ENCODE assay signal across 1 cellular context in the genomic region with DNA sequence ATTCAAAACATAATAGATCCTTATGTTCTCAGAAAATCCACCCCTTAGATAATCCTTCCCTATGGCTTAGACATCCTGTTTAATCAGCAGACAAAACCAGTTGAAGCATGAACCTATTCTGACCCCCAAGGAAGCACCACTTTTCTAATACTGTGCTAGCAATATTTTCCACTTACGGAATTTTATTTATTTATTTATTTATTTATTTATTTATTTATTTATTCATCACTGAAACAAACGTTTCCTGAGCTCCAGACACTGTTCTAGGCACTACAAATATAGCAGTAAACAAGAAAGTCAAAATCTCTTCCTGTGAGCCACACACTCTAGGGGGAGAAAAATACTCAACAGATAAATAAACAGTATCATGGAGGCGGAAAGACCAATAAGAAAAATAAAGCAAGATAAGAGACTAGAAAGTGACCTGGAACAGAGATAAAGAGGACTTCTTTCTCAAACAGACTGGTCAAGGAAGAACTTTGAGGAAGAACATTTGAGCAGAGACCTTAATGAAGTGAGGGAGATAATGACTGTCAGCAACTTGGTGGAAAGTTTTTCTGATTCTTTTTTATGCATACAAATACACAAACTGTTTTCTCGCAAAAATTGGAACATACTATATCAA.
A peak's percentile ranks its signal among the peaks of the same experiment; 100 is the strongest.
TF ChIP-seq lines count a peak whose summit lies in the region.

No MANE protein-coding gene starts in this region.

TF ChIP-seq in HEK293, 187 proteins besides CTCF, POLR2A, EP300 and RAD21 (continued from another document):
- TF ChIP-seq ZNF146 (tag by site-specific recombination; IDR thresholded peaks at IDR 0.05) (no peak), ZNF174 (tag by site-specific recombination; IDR thresholded peaks at IDR 0.05) (no peak)
- TF ChIP-seq, protein P1, sequence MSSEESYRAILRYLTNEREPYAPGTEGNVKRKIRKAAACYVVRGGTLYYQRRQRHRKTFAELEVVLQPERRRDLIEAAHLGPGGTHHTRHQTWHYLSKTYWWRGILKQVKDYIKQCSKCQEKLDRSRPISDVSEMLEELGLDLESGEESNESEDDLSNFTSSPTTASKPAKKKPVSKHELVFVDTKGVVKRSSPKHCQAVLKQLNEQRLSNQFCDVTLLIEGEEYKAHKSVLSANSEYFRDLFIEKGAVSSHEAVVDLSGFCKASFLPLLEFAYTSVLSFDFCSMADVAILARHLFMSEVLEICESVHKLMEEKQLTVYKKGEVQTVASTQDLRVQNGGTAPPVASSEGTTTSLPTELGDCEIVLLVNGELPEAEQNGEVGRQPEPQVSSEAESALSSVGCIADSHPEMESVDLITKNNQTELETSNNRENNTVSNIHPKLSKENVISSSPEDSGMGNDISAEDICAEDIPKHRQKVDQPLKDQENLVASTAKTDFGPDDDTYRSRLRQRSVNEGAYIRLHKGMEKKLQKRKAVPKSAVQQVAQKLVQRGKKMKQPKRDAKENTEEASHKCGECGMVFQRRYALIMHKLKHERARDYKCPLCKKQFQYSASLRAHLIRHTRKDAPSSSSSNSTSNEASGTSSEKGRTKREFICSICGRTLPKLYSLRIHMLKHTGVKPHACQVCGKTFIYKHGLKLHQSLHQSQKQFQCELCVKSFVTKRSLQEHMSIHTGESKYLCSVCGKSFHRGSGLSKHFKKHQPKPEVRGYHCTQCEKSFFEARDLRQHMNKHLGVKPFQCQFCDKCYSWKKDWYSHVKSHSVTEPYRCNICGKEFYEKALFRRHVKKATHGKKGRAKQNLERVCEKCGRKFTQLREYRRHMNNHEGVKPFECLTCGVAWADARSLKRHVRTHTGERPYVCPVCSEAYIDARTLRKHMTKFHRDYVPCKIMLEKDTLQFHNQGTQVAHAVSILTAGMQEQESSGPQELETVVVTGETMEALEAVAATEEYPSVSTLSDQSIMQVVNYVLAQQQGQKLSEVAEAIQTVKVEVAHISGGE (tag by site-specific recombination; conservative IDR thresholded peaks at IDR 0.05; ENCODE audit: low read depth): 0 out of 2 replicates have a peak, but pooled peaks have one; percentile 42
